Comparison of ENCODE assay signal across 10 cellular contexts in genomic region chr15:78195735-78196201, GRCh38. TPM values are rescaled to one million over a fixed set of nuclear protein-coding genes. Genes with fewer than 3 reads are reported as not detected.
A peak's percentile ranks its signal among the peaks of the same experiment; 100 is the strongest.
DNase-seq lines count a peak whose midpoint lies in the region; ATAC-seq and TF ChIP-seq lines count a peak whose summit lies in the region.
"Had no signal": no experiment of that assay in that cellular context is flagged by ENCODE, and none has a peak within 500 bp of the region (broad histone marks: within the 10 kb centered on the region; RNA-seq: fewer than 3 reads in every experiment).

No MANE protein-coding gene starts in this region.

- ATAC-seq in central memory CD8-positive, alpha-beta T cell (replicated peaks; ENCODE audit: extremely low read depth, poor library complexity, severe bottlenecking), result peak; percentile 67
- peak; percentile 41 for ATAC-seq in lung (ENCODE audit: insufficient read depth, low FRiP score)
- ATAC-seq in stimulated activated naive CD8-positive, alpha-beta T cell treated with anti-CD3 and anti-CD28 coated beads, Interleukin-15, Interleukin-2, amounts not matched to agents 100 U/mL and 50 U/mL, for 24 hours, result peak; percentile 64
- no peak for ATAC-seq in GM21447 (IDR thresholded peaks at IDR 0.05; ENCODE audit: unreplicated experiment)
- no peak for ATAC-seq in HG02763 (IDR thresholded peaks at IDR 0.05; ENCODE audit: unreplicated experiment)

- no peak overlapping the region for H3K27ac Mint-ChIP-seq in central memory CD8-positive, alpha-beta T cell (ENCODE audit: low read depth)

- H3K36me3 ChIP-seq in WERI-Rb-1, result no peaks in the 10 kb centered on the region
- H3K36me3 ChIP-seq in lung (ENCODE audit: control insufficient read depth in 2 of 2, insufficient read depth in 2 of 2, low read length in 2 of 2), result no peaks in the 10 kb centered on the region

- no peak overlapping the region for H3K4me3 ChIP-seq in WERI-Rb-1 (ENCODE audit: low read depth, low read length)
- no peak overlapping the region for H3K4me3 ChIP-seq in lung
- H3K4me3 ChIP-seq: SK-N-MC, skin epidermis had no signal

- no peaks in the 10 kb centered on the region for H3K9me3 Mint-ChIP-seq in central memory CD8-positive, alpha-beta T cell

- WGBS in lung, 2 donors, result 25% methylated on average over 7 of the region's 7 CpGs

- H3K4me1 ChIP-seq in lung (ENCODE audit: control insufficient read depth in 2 of 2, insufficient read depth in 2 of 2, low read length in 2 of 2), result no peaks in the 10 kb centered on the region

- TF ChIP-seq CTCF in WERI-Rb-1 (IDR thresholded peaks at IDR 0.05; ENCODE audit: low read depth, low read length) (peak; percentile 96), lung (IDR thresholded peaks at IDR 0.05; ENCODE audit: control extremely low read depth, extremely low read depth) (peak; percentile 82)

- H3K36me3 Mint-ChIP-seq in central memory CD8-positive, alpha-beta T cell (ENCODE audit: insufficient read depth), result no peaks in the 10 kb centered on the region

- H3K27ac ChIP-seq in WERI-Rb-1 (no peak overlapping the region), lung (ENCODE audit: low read depth in 1 of 2, low read length in 1 of 2) (no peak overlapping the region)
- H3K27ac ChIP-seq: SK-N-MC, skin epidermis had no signal

- no peaks in the 10 kb centered on the region for H3K9me3 ChIP-seq in WERI-Rb-1 (ENCODE audit: severe bottlenecking)
- no peaks in the 10 kb centered on the region for H3K9me3 ChIP-seq in lung (ENCODE audit: control insufficient read depth in 2 of 2, insufficient read depth in 1 of 2, low read length in 1 of 2)

- no peaks in the 10 kb centered on the region for H3K4me1 Mint-ChIP-seq in central memory CD8-positive, alpha-beta T cell

- H3K27me3 ChIP-seq in WERI-Rb-1 (ENCODE audit: insufficient read depth, low read depth, severe bottlenecking), result no peaks in the 10 kb centered on the region
- no peaks in the 10 kb centered on the region for H3K27me3 ChIP-seq in lung (ENCODE audit: control insufficient read depth, insufficient read depth)

- H3K4me3 Mint-ChIP-seq in central memory CD8-positive, alpha-beta T cell, result no peak overlapping the region

- peak; percentile 21 for DNase-seq in EL
- peak; percentile 34 for DNase-seq in HT1080 (ENCODE audit: low read depth)
- peak; percentile 41 for DNase-seq in WERI-Rb-1
- DNase-seq in central memory CD8-positive, alpha-beta T cell (ENCODE audit: low spot score in 2 of 2), result no peak
- no peak for DNase-seq in lung (ENCODE audit: low spot score)
- DNase-seq in stimulated activated naive CD8-positive, alpha-beta T cell treated with anti-CD3 and anti-CD28 coated beads, Interleukin-15, Interleukin-2, amounts not matched to agents 100 U/mL and 50 U/mL, for 24 hours, result peak; percentile 49

- no peaks in the 10 kb centered on the region for H3K27me3 Mint-ChIP-seq in central memory CD8-positive, alpha-beta T cell

RNA-seq across cellular contexts. Expression of gene ACSBG1, which starts 38.6 kb away (rescaled TPM):
- total RNA-seq in HT1080 (2014; rRNA removed; shearing (Covaris generic)), result 0.20 and 0.24 TPM in 2 replicates
- 0.05 and 0.08 TPM in 2 replicates for polyA plus RNA-seq in HT1080 (2015; cell fraction: cytosol; rRNA removed)
- polyA plus RNA-seq in HT1080 (2015; cell fraction: nucleus; rRNA removed), result 0.41 TPM in 1 of 2 replicates, not detected in the other
- total RNA-seq in lung, result 1 to 10 TPM; 3.5 to 7.9 TPM
- 1 to 10 TPM in 1 of 2 donors, under 1 TPM in 1; 0.47 to 1.5 TPM for polyA plus RNA-seq in lung

RNA-seq across cellular contexts. Expression of gene IDH3A, which starts 46.6 kb away (rescaled TPM):
- 48.9 and 74.8 TPM in 2 replicates for total RNA-seq in HT1080 (2014; rRNA removed; shearing (Covaris generic))
- 55.5 and 66.0 TPM in 2 replicates for polyA plus RNA-seq in HT1080 (2015; cell fraction: cytosol; rRNA removed)
- polyA plus RNA-seq in HT1080 (2015; cell fraction: nucleus; rRNA removed), result 56.1 and 63.3 TPM in 2 replicates
- total RNA-seq in lung, result 10 to 100 TPM; 55.0 to 83.2 TPM
- 10 to 100 TPM; 28.6 to 36.0 TPM for polyA plus RNA-seq in lung

Comparison
In these comparisons a context has a peak if more than half of its experiments do, and no peak if none do; other contexts are left out.
1. DNase-seq: peak in EL (single experiment), HT1080 (single experiment), WERI-Rb-1 (single experiment) and stimulated activated naive CD8-positive, alpha-beta T cell treated with anti-CD3 and anti-CD28 coated beads, Interleukin-15, Interleukin-2, amounts not matched to agents 100 U/mL and 50 U/mL, for 24 hours (single experiment); none in central memory CD8-positive, alpha-beta T cell (0 of 2) and lung (single experiment).
2. ATAC-seq: peak in central memory CD8-positive, alpha-beta T cell (single experiment), lung (single experiment) and stimulated activated naive CD8-positive, alpha-beta T cell treated with anti-CD3 and anti-CD28 coated beads, Interleukin-15, Interleukin-2, amounts not matched to agents 100 U/mL and 50 U/mL, for 24 hours (single experiment); none in GM21447 (single experiment) and HG02763 (single experiment).